In genomic region chr19:5822181-5822844, GRCh38 we compare ENCODE assay signal across 23 cellular contexts. TPM values are rescaled to one million over a fixed set of nuclear protein-coding genes. Genes with fewer than 3 reads are reported as not detected.
DNase-seq lines count a peak whose midpoint lies in the region.
"Had no signal": no experiment of that assay in that cellular context is flagged by ENCODE, and none has a peak within 500 bp of the region (broad histone marks: within the 10 kb centered on the region; RNA-seq: fewer than 3 reads in every experiment).

No MANE protein-coding gene starts in this region.

- peak overlapping the region; percentile 37 for H3K4ac ChIP-seq in neuronal stem cell (ENCODE audit: low read length)

- no peak overlapping the region for H3K27ac ChIP-seq in Karpas-422 (ENCODE audit: low read length)
- H3K27ac ChIP-seq in neuronal stem cell (replicated peaks; ENCODE audit: low read length): no peak overlapping the region
- H3K27ac ChIP-seq: BLaER1 had no signal

- peak; percentile 47 for DNase-seq in COLO668 (lab: John Stamatoyannopoulos, UW; ENCODE audit: unreplicated experiment)
- peak; percentile 56 for DNase-seq in Karpas-422
- no peak for DNase-seq in NT2/D1 (ENCODE audit: low read depth, low spot score)
- DNase-seq in neuronal stem cell (ENCODE audit: low spot score): no peak
- DNase-seq in 8988T: no peak
- DNase-seq in activated T-cell treated with anti-CD3 and anti-CD28 coated beads, Interleukin-2, amount 50 U/mL, for 24 hours: no peak
- DNase-seq in H4 (ENCODE audit: low spot score): no peak
- DNase-seq: ACHN; Calu3; CD4-positive, alpha-beta memory T cell; DMS153; GDM1; GOT3; MG63; NCI-H1417 treated with DMSO at 0.1 percent for 48 hours; NCI-H187 treated with DMSO at 0.1 percent for 48 hours; NCI-H226; NCI-H524 treated with DMSO at 0.1 percent for 48 hours; OCI-M1; Right ventricle myocardium superior had no signal

- H2AFZ ChIP-seq in Karpas-422 (ENCODE audit: low read length) (no peak overlapping the region), neuronal stem cell (ENCODE audit: low read length) (no peak overlapping the region)

- WGBS in neuronal stem cell (ENCODE audit: extremely low coverage in 2 of 2, insufficient read length in 2 of 2, insufficient replicate concordance in 1 of 2), 2 donors: no CpG with 5 or more reads among the region's 30 CpGs

- H2BK15ac ChIP-seq in neuronal stem cell (ENCODE audit: low read length): no peak overlapping the region

- H3K4me3 Mint-ChIP-seq in activated T-cell treated with anti-CD3 and anti-CD28 coated beads, Interleukin-2, amount 50 U/mL, for 24 hours: no peak overlapping the region
- H3K4me3 Mint-ChIP-seq: CD4-positive, alpha-beta memory T cell; T-helper 1 cell treated with Interleukin-12 subunit alpha and Interleukin-12 subunit beta and Interleukin-4 antibody, amounts not matched to agents 30 μg/mL and 1 μg/mL, for 36 hours had no signal

- H3K9me3 ChIP-seq in Karpas-422 (ENCODE audit: low read length) (no peaks in the 10 kb centered on the region), NT2/D1 (ENCODE audit: insufficient read depth, low read length) (no peaks in the 10 kb centered on the region), neuronal stem cell (replicated peaks in 1 of 2; ENCODE audit: control insufficient read depth in 2 of 2, insufficient read depth in 1 of 2, low read depth in 1 of 2, low read length in 2 of 2) (peaks cover 0 to 2% of the 10 kb centered on the region in 2 donors)
- H3K9me3 ChIP-seq: BLaER1, MG63 had no signal

- H3K27ac Mint-ChIP-seq in activated T-cell treated with anti-CD3 and anti-CD28 coated beads, Interleukin-2, amount 50 U/mL, for 24 hours: no peak overlapping the region

- H3K4me1 ChIP-seq in Karpas-422 (ENCODE audit: low read length) (peaks cover 7% of the 10 kb centered on the region), NT2/D1 (ENCODE audit: insufficient read depth, insufficient read length) (peaks cover 16% of the 10 kb centered on the region), neuronal stem cell (ENCODE audit: control insufficient read depth in 2 of 2, insufficient read depth in 1 of 2, low read depth in 1 of 2, low read length in 2 of 2) (peaks cover 0 to 10% of the 10 kb centered on the region in 2 donors)

- peak overlapping the region; percentile 56 for H2AK5ac ChIP-seq in neuronal stem cell (ENCODE audit: low read depth, low read length)

- H3K36me3 ChIP-seq in Karpas-422 (ENCODE audit: insufficient read depth, low read length) (no peaks in the 10 kb centered on the region), NT2/D1 (ENCODE audit: insufficient read depth, insufficient read length, low read length) (no peaks in the 10 kb centered on the region), neuronal stem cell (replicated peaks in 1 of 2; ENCODE audit: control insufficient read depth in 2 of 2, insufficient read depth in 2 of 2, low read length in 2 of 2) (no peaks in the 10 kb centered on the region)
- H3K36me3 ChIP-seq: BLaER1, MG63 had no signal

- no peaks in the 10 kb centered on the region for H3K27me3 ChIP-seq in Karpas-422 (ENCODE audit: low read length)
- H3K27me3 ChIP-seq in NT2/D1 (ENCODE audit: insufficient read depth, insufficient read length): no peaks in the 10 kb centered on the region
- no peaks in the 10 kb centered on the region for H3K27me3 ChIP-seq in neuronal stem cell (ENCODE audit: control insufficient read depth in 3 of 3, insufficient read depth in 3 of 3, low read depth in 1 of 3, low read length in 3 of 3)
- H3K27me3 ChIP-seq: BLaER1, MG63 had no signal

- no peaks in the 10 kb centered on the region for H3K27me3 Mint-ChIP-seq in activated T-cell treated with anti-CD3 and anti-CD28 coated beads, Interleukin-2, amount 50 U/mL, for 24 hours

- H3K4me3 ChIP-seq in Karpas-422 (ENCODE audit: low read length) (no peak overlapping the region), NT2/D1 (ENCODE audit: insufficient read length, low read depth) (no peak overlapping the region), neuronal stem cell (ENCODE audit: low read length in 2 of 2) (no peak overlapping the region)
- H3K4me3 ChIP-seq: BLaER1, MG63 had no signal

- H3K79me1 ChIP-seq in neuronal stem cell (ENCODE audit: low read depth, low read length): no peaks in the 10 kb centered on the region

- H2BK120ac ChIP-seq in neuronal stem cell (ENCODE audit: low read depth, low read length): no peak overlapping the region

- peaks cover 12% of the 10 kb centered on the region for H3K4me1 Mint-ChIP-seq in activated T-cell treated with anti-CD3 and anti-CD28 coated beads, Interleukin-2, amount 50 U/mL, for 24 hours (ENCODE audit: low read depth)

- H3K36me3 Mint-ChIP-seq in activated T-cell treated with anti-CD3 and anti-CD28 coated beads, Interleukin-2, amount 50 U/mL, for 24 hours (ENCODE audit: low read depth): no peaks in the 10 kb centered on the region
- H3K36me3 Mint-ChIP-seq: CD4-positive, alpha-beta memory T cell had no signal

- H3K23ac ChIP-seq in neuronal stem cell (ENCODE audit: low read depth, low read length, poor library complexity): no peak overlapping the region

- H3K9ac ChIP-seq in Karpas-422 (ENCODE audit: low read length) (no peak overlapping the region), NT2/D1 (ENCODE audit: insufficient read length, low read depth) (peak overlapping the region; percentile 8), neuronal stem cell (ENCODE audit: low read depth, low read length, poor library complexity) (no peak overlapping the region)
- H3K9ac ChIP-seq: BLaER1 had no signal

- H3K9me2 ChIP-seq in Karpas-422 (replicated peaks; ENCODE audit: insufficient read depth, low read length): no peaks in the 10 kb centered on the region

- no peak overlapping the region for H3K14ac ChIP-seq in neuronal stem cell (ENCODE audit: low read length)

- H2BK5ac ChIP-seq in neuronal stem cell (ENCODE audit: low read length): no peak overlapping the region

- H3K4me2 ChIP-seq in Karpas-422 (ENCODE audit: low read depth, low read length, poor library complexity, severe bottlenecking) (no peak overlapping the region), neuronal stem cell (ENCODE audit: insufficient read depth, low read length, poor library complexity, severe bottlenecking) (no peak overlapping the region)
- H3K4me2 ChIP-seq: BLaER1 had no signal

- no peak overlapping the region for H4K91ac ChIP-seq in neuronal stem cell (ENCODE audit: low read depth, low read length, poor library complexity)

- no peak overlapping the region for H4K8ac ChIP-seq in neuronal stem cell (ENCODE audit: low read depth, low read length)

- no peaks in the 10 kb centered on the region for H3K79me2 ChIP-seq in Karpas-422 (ENCODE audit: low read length)

- H4K20me1 ChIP-seq in Karpas-422 (ENCODE audit: insufficient read depth, low read depth, low read length): no peaks in the 10 kb centered on the region
- H4K20me1 ChIP-seq: BLaER1 had no signal

- no peak overlapping the region for H3K18ac ChIP-seq in neuronal stem cell (ENCODE audit: low read length)

- no peak overlapping the region for H2BK12ac ChIP-seq in neuronal stem cell (ENCODE audit: low read length)

- no peaks in the 10 kb centered on the region for H3K9me3 Mint-ChIP-seq in activated T-cell treated with anti-CD3 and anti-CD28 coated beads, Interleukin-2, amount 50 U/mL, for 24 hours
- H3K9me3 Mint-ChIP-seq: T-helper 1 cell treated with Interleukin-12 subunit alpha and Interleukin-12 subunit beta and Interleukin-4 antibody, amounts not matched to agents 30 μg/mL and 1 μg/mL, for 36 hours had no signal

RNA-seq across cellular contexts. Expression of gene FUT6, which starts 17.2 kb away (rescaled TPM):
- total RNA-seq in Karpas-422 (2014; rRNA removed; shearing (Covaris generic); ENCODE audit: low replicate concordance): not detected in 2 replicates
- polyA plus RNA-seq in neuronal stem cell (2013, experiment 1 of 2): 0.11 TPM
- polyA plus RNA-seq in neuronal stem cell (2013, experiment 2 of 2): 0.06 TPM
- total RNA-seq in H4 (2014; rRNA removed; shearing (Covaris generic)): not detected in 2 replicates
- total RNA-seq: CD4-positive, alpha-beta memory T cell; LHCN-M2; Right ventricle myocardium superior had no signal
- polyA plus RNA-seq: CD4-positive, alpha-beta memory T cell had no signal

RNA-seq across cellular contexts. Expression of gene NRTN, which starts 17.4 kb away (rescaled TPM):
- total RNA-seq in Karpas-422 (2014; rRNA removed; shearing (Covaris generic); ENCODE audit: low replicate concordance): not detected in 2 replicates
- 8.2 TPM for polyA plus RNA-seq in neuronal stem cell (2013, experiment 1 of 2)
- 7.9 TPM for polyA plus RNA-seq in neuronal stem cell (2013, experiment 2 of 2)
- 0.06 and 0.23 TPM in 2 replicates for total RNA-seq in H4 (2014; rRNA removed; shearing (Covaris generic))
- total RNA-seq: LHCN-M2 had no signal

RNA-seq across cellular contexts. Expression of gene FUT3, which starts 28.9 kb away (rescaled TPM):
- not detected in 2 replicates for total RNA-seq in Karpas-422 (2014; rRNA removed; shearing (Covaris generic); ENCODE audit: low replicate concordance)
- 1.4 TPM for polyA plus RNA-seq in neuronal stem cell (2013, experiment 1 of 2)
- polyA plus RNA-seq in neuronal stem cell (2013, experiment 2 of 2): 1.3 TPM
- total RNA-seq in H4 (2014; rRNA removed; shearing (Covaris generic)): not detected in 2 replicates
- total RNA-seq: LHCN-M2, Right ventricle myocardium superior had no signal
- polyA plus RNA-seq: CD4-positive, alpha-beta memory T cell had no signal

RNA-seq across cellular contexts. Expression of gene DUS3L, which starts 31.4 kb away (rescaled TPM):
- total RNA-seq in Karpas-422 (2014; rRNA removed; shearing (Covaris generic); ENCODE audit: low replicate concordance): 21.7 and 34.0 TPM in 2 replicates
- 11.6 TPM for polyA plus RNA-seq in neuronal stem cell (2013, experiment 1 of 2)
- polyA plus RNA-seq in neuronal stem cell (2013, experiment 2 of 2): 10.8 TPM
- total RNA-seq in H4 (2014; rRNA removed; shearing (Covaris generic)): 23.2 and 28.1 TPM in 2 replicates

RNA-seq across cellular contexts. Expression of gene PRR22, which starts 37.8 kb away (rescaled TPM):
- 0.29 TPM in 1 of 2 replicates, not detected in the other for total RNA-seq in Karpas-422 (2014; rRNA removed; shearing (Covaris generic); ENCODE audit: low replicate concordance)
- 0.68 TPM for polyA plus RNA-seq in neuronal stem cell (2013, experiment 1 of 2)
- polyA plus RNA-seq in neuronal stem cell (2013, experiment 2 of 2): 0.62 TPM
- 0.25 TPM in 1 of 2 replicates, not detected in the other for total RNA-seq in H4 (2014; rRNA removed; shearing (Covaris generic))
- polyA plus RNA-seq: CD4-positive, alpha-beta memory T cell had no signal

Comparison
In these comparisons a context has a peak if more than half of its experiments do, and no peak if none do; other contexts are left out.
1. DNase-seq: peak in COLO668 (single experiment) and Karpas-422 (single experiment); none in NT2/D1 (single experiment), neuronal stem cell (single experiment), 8988T (single experiment), activated T-cell treated with anti-CD3 and anti-CD28 coated beads, Interleukin-2, amount 50 U/mL, for 24 hours (single experiment) and H4 (single experiment).